1 cellular context compared by ENCODE assay signal in the genomic region with DNA sequence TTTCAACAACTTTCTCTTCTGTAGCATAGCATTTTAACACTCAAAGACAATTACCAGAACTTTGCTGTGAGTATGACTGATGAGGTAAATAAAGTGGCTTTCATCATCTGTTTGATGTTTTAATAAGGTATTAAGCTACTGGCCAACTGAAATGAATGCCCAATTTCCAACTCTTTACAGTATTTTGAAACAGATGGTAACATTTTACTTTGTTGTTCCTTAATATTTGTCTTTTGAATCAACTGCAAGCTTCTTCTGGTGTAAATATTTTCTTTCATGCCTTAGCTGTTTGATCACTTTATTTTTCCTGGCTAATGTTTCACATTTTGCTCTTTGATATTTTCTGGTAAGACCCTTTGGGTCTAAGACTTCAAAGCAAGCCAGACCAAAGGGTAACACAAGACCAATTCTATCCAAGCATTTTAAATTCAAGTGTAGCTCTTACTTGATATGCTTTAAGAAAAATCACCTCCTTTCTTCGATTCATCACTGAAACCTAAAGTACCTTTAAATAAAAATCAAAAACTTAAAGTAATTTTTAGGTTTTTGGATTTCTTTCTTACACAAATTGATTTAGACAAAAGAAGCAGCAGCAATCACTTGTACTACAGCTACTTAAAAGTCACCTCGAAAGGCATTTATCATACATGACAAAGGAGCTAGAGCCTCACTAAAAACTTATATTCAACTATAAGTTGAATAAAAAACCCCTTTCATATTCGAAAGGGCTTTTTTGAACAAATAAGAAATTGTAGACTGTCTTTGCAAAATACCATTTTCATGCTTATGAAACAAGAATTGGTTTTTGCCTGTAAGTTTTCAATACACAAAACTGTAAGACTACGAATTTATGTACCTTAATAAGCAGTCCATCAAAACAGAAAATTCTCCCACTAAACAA.
TF ChIP-seq lines count a peak whose summit lies in the region.

No MANE protein-coding gene starts in this region.

TF ChIP-seq in HepG2, 621 proteins besides CTCF, POLR2A, EP300 and RAD21 (continued from another document and continues in another):
- TF ChIP-seq, protein P1, sequence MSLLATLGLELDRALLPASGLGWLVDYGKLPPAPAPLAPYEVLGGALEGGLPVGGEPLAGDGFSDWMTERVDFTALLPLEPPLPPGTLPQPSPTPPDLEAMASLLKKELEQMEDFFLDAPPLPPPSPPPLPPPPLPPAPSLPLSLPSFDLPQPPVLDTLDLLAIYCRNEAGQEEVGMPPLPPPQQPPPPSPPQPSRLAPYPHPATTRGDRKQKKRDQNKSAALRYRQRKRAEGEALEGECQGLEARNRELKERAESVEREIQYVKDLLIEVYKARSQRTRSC (CRISPR knock-in tag; IDR thresholded peaks at IDR 0.05; ENCODE audit: low read depth) = no peak
- TF ChIP-seq ZNF253 (CRISPR knock-in tag; IDR thresholded peaks at IDR 0.05; ENCODE audit: borderline replicate concordance) (no peak), TP53 (CRISPR knock-in tag; conservative IDR thresholded peaks at IDR 0.05) (no peak), ZNF777 (CRISPR knock-in tag; IDR thresholded peaks at IDR 0.05) (no peak), ATF7-NPFF (CRISPR knock-in tag; IDR thresholded peaks at IDR 0.05; ENCODE audit: low read depth) (no peak), ZFP1 (CRISPR knock-in tag; IDR thresholded peaks at IDR 0.05) (peak; percentile 86), ARNT (IDR thresholded peaks at IDR 0.05) (no peak), TBP (CRISPR knock-in tag; IDR thresholded peaks at IDR 0.05) (no peak), PAWR (CRISPR knock-in tag; IDR thresholded peaks at IDR 0.05; ENCODE audit: borderline replicate concordance) (no peak), YEATS2 (CRISPR knock-in tag; IDR thresholded peaks at IDR 0.05; ENCODE audit: borderline replicate concordance) (no peak), ZNF652 (CRISPR knock-in tag; IDR thresholded peaks at IDR 0.05; ENCODE audit: borderline replicate concordance, low read depth) (peak; percentile 47; the same call in 1 of the 2 replicates), NR2C2 (CRISPR knock-in tag; IDR thresholded peaks at IDR 0.05; ENCODE audit: borderline replicate concordance) (no peak), CBFB (CRISPR knock-in tag; IDR thresholded peaks at IDR 0.05) (peak; percentile 49; the same call in 1 of the 2 replicates), ZMAT3 (CRISPR knock-in tag; conservative IDR thresholded peaks at IDR 0.05) (no peak), CEBPB (IDR thresholded peaks at IDR 0.05; ENCODE audit: borderline replicate concordance, low read depth, low read length) (peak; percentile 58; the same call in 1 of the 2 replicates), FOSL1 (CRISPR knock-in tag; IDR thresholded peaks at IDR 0.05; ENCODE audit: borderline replicate concordance) (no peak), ZNF570 (CRISPR knock-in tag; IDR thresholded peaks at IDR 0.05; ENCODE audit: borderline replicate concordance) (no peak), IKZF1 (IDR thresholded peaks at IDR 0.05) (no peak), SMARCE1 (IDR thresholded peaks at IDR 0.05; ENCODE audit: borderline replicate concordance) (no peak), RFX3 (CRISPR knock-in tag; IDR thresholded peaks at IDR 0.05) (no peak), ZNF839 (CRISPR knock-in tag; IDR thresholded peaks at IDR 0.05; ENCODE audit: borderline replicate concordance) (no peak), NFYB (CRISPR knock-in tag; IDR thresholded peaks at IDR 0.05) (no peak), ZNF841 (CRISPR knock-in tag; IDR thresholded peaks at IDR 0.05; ENCODE audit: borderline replicate concordance) (no peak), ZNF207 (IDR thresholded peaks at IDR 0.05; ENCODE audit: borderline replicate concordance) (no peak), HOXD1 (CRISPR knock-in tag; IDR thresholded peaks at IDR 0.05) (peak; percentile 100), ZNF773 (CRISPR knock-in tag; IDR thresholded peaks at IDR 0.05; ENCODE audit: borderline replicate concordance) (no peak), FOXO1 (CRISPR knock-in tag; IDR thresholded peaks at IDR 0.05) (peak; percentile 88)
- TF ChIP-seq, protein P2, sequence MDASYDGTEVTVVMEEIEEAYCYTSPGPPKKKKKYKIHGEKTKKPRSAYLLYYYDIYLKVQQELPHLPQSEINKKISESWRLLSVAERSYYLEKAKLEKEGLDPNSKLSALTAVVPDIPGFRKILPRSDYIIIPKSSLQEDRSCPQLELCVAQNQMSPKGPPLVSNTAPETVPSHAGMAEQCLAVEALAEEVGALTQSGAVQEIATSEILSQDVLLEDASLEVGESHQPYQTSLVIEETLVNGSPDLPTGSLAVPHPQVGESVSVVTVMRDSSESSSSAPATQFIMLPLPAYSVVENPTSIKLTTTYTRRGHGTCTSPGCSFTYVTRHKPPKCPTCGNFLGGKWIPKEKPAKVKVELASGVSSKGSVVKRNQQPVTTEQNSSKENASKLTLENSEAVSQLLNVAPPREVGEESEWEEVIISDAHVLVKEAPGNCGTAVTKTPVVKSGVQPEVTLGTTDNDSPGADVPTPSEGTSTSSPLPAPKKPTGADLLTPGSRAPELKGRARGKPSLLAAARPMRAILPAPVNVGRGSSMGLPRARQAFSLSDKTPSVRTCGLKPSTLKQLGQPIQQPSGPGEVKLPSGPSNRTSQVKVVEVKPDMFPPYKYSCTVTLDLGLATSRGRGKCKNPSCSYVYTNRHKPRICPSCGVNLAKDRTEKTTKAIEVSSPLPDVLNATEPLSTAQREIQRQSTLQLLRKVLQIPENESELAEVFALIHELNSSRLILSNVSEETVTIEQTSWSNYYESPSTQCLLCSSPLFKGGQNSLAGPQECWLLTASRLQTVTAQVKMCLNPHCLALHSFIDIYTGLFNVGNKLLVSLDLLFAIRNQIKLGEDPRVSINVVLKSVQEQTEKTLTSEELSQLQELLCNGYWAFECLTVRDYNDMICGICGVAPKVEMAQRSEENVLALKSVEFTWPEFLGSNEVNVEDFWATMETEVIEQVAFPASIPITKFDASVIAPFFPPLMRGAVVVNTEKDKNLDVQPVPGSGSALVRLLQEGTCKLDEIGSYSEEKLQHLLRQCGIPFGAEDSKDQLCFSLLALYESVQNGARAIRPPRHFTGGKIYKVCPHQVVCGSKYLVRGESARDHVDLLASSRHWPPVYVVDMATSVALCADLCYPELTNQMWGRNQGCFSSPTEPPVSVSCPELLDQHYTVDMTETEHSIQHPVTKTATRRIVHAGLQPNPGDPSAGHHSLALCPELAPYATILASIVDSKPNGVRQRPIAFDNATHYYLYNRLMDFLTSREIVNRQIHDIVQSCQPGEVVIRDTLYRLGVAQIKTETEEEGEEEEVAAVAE (CRISPR knock-in tag; IDR thresholded peaks at IDR 0.05; ENCODE audit: borderline replicate concordance) = peak; percentile 97
- TF ChIP-seq, protein P3, sequence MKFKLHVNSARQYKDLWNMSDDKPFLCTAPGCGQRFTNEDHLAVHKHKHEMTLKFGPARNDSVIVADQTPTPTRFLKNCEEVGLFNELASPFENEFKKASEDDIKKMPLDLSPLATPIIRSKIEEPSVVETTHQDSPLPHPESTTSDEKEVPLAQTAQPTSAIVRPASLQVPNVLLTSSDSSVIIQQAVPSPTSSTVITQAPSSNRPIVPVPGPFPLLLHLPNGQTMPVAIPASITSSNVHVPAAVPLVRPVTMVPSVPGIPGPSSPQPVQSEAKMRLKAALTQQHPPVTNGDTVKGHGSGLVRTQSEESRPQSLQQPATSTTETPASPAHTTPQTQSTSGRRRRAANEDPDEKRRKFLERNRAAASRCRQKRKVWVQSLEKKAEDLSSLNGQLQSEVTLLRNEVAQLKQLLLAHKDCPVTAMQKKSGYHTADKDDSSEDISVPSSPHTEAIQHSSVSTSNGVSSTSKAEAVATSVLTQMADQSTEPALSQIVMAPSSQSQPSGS (CRISPR knock-in tag; IDR thresholded peaks at IDR 0.05) = peak; percentile 85
- TF ChIP-seq, protein P4, sequence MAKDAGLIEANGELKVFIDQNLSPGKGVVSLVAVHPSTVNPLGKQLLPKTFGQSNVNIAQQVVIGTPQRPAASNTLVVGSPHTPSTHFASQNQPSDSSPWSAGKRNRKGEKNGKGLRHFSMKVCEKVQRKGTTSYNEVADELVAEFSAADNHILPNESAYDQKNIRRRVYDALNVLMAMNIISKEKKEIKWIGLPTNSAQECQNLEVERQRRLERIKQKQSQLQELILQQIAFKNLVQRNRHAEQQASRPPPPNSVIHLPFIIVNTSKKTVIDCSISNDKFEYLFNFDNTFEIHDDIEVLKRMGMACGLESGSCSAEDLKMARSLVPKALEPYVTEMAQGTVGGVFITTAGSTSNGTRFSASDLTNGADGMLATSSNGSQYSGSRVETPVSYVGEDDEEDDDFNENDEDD (CRISPR knock-in tag; IDR thresholded peaks at IDR 0.05; ENCODE audit: borderline replicate concordance) = no peak
- TF ChIP-seq, protein P5, sequence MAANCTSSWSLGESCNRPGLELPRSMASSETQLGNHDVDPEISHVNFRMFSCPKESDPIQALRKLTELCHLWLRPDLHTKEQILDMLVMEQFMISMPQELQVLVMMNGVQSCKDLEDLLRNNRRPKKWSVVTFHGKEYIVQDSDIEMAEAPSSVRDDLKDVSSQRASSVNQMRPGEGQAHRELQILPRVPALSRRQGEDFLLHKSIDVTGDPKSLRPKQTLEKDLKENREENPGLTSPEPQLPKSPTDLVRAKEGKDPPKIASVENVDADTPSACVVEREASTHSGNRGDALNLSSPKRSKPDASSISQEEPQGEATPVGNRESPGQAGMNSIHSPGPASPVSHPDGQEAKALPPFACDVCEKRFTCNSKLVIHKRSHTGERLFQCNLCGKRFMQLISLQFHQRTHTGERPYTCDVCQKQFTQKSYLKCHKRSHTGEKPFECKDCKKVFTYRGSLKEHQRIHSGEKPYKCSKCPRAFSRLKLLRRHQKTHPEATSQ (CRISPR knock-in tag; IDR thresholded peaks at IDR 0.05; ENCODE audit: borderline replicate concordance) = 0 out of 2 replicates have a peak, but pooled peaks have one; percentile 46
- TF ChIP-seq, protein P6, sequence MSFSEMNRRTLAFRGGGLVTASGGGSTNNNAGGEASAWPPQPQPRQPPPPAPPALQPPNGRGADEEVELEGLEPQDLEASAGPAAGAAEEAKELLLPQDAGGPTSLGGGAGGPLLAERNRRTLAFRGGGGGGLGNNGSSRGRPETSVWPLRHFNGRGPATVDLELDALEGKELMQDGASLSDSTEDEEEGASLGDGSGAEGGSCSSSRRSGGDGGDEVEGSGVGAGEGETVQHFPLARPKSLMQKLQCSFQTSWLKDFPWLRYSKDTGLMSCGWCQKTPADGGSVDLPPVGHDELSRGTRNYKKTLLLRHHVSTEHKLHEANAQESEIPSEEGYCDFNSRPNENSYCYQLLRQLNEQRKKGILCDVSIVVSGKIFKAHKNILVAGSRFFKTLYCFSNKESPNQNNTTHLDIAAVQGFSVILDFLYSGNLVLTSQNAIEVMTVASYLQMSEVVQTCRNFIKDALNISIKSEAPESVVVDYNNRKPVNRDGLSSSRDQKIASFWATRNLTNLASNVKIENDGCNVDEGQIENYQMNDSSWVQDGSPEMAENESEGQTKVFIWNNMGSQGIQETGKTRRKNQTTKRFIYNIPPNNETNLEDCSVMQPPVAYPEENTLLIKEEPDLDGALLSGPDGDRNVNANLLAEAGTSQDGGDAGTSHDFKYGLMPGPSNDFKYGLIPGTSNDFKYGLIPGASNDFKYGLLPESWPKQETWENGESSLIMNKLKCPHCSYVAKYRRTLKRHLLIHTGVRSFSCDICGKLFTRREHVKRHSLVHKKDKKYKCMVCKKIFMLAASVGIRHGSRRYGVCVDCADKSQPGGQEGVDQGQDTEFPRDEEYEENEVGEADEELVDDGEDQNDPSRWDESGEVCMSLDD (CRISPR knock-in tag; IDR thresholded peaks at IDR 0.05; ENCODE audit: borderline replicate concordance) = no peak
- TF ChIP-seq, protein P7, sequence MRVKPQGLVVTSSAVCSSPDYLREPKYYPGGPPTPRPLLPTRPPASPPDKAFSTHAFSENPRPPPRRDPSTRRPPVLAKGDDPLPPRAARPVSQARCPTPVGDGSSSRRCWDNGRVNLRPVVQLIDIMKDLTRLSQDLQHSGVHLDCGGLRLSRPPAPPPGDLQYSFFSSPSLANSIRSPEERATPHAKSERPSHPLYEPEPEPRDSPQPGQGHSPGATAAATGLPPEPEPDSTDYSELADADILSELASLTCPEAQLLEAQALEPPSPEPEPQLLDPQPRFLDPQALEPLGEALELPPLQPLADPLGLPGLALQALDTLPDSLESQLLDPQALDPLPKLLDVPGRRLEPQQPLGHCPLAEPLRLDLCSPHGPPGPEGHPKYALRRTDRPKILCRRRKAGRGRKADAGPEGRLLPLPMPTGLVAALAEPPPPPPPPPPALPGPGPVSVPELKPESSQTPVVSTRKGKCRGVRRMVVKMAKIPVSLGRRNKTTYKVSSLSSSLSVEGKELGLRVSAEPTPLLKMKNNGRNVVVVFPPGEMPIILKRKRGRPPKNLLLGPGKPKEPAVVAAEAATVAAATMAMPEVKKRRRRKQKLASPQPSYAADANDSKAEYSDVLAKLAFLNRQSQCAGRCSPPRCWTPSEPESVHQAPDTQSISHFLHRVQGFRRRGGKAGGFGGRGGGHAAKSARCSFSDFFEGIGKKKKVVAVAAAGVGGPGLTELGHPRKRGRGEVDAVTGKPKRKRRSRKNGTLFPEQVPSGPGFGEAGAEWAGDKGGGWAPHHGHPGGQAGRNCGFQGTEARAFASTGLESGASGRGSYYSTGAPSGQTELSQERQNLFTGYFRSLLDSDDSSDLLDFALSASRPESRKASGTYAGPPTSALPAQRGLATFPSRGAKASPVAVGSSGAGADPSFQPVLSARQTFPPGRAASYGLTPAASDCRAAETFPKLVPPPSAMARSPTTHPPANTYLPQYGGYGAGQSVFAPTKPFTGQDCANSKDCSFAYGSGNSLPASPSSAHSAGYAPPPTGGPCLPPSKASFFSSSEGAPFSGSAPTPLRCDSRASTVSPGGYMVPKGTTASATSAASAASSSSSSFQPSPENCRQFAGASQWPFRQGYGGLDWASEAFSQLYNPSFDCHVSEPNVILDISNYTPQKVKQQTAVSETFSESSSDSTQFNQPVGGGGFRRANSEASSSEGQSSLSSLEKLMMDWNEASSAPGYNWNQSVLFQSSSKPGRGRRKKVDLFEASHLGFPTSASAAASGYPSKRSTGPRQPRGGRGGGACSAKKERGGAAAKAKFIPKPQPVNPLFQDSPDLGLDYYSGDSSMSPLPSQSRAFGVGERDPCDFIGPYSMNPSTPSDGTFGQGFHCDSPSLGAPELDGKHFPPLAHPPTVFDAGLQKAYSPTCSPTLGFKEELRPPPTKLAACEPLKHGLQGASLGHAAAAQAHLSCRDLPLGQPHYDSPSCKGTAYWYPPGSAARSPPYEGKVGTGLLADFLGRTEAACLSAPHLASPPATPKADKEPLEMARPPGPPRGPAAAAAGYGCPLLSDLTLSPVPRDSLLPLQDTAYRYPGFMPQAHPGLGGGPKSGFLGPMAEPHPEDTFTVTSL (CRISPR knock-in tag; IDR thresholded peaks at IDR 0.05; ENCODE audit: borderline replicate concordance) = peak; percentile 99
- TF ChIP-seq, protein P8, sequence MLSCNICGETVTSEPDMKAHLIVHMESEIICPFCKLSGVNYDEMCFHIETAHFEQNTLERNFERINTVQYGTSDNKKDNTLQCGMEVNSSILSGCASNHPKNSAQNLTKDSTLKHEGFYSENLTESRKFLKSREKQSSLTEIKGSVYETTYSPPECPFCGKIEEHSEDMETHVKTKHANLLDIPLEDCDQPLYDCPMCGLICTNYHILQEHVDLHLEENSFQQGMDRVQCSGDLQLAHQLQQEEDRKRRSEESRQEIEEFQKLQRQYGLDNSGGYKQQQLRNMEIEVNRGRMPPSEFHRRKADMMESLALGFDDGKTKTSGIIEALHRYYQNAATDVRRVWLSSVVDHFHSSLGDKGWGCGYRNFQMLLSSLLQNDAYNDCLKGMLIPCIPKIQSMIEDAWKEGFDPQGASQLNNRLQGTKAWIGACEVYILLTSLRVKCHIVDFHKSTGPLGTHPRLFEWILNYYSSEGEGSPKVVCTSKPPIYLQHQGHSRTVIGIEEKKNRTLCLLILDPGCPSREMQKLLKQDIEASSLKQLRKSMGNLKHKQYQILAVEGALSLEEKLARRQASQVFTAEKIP (CRISPR knock-in tag; IDR thresholded peaks at IDR 0.05; ENCODE audit: borderline replicate concordance) = no peak
